In the genomic region with DNA sequence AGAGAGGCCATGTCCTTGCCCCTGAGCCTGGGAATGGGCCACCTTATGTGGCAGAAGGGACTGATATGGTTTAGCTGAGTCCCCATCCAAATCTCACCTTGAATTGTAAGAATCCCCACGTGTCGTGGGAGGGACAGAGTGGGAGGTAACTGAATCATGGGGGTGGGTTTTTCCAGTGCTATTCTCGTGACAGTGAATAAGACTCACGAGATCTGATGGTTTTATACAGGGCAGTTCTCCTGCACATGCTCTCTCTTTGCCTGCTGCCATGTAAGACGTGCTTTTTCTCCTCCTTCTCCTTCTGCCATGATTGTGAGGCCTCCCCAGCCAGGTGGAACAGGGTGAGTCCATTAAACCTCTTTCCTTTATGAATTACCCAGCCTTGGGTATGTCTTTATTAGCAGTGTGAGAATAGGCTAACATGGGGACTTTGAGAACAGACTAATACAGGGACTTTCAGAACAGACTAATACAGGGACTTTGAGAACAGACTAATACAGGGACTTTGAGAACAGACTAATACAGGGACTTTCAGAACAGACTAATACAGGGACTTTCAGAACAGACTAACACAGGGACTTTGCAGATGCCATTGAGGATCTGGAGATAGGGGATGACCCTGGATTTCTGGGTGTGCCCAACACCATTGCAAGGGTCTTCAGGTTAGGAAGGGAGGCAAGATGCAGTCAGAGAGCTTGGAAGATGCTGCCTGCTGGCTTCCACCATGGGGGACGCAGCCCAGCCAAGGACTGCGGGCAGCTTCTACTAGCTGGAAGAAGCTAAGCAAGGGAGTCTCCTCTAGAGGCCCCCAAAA, we compare ENCODE assay signal across 10 cellular contexts.
DNase-seq lines count a peak whose midpoint lies in the region; ATAC-seq, FAIRE-seq and TF ChIP-seq lines count a peak whose summit lies in the region.
"Had no signal": no experiment of that assay in that cellular context is flagged by ENCODE, and none has a peak within 500 bp of the region (broad histone marks: within the 10 kb centered on the region; RNA-seq: fewer than 3 reads in every experiment).

No MANE protein-coding gene starts in this region.

- peaks cover 7% of the 10 kb centered on the region for H3K36me3 ChIP-seq in bronchial epithelial cell (ENCODE audit: control insufficient read depth, insufficient read depth, low read length)
- peaks cover 0 to 8% (median 0%) of the 10 kb centered on the region in 3 experiments for H3K36me3 ChIP-seq in naive thymus-derived CD4-positive, alpha-beta T cell (ENCODE audit: control insufficient read depth in 2 of 3, insufficient read depth in 3 of 3, low read length in 3 of 3)

- peaks cover 0 to 4% (median 0%) of the 10 kb centered on the region in 7 donors for H3K4me1 Mint-ChIP-seq in naive thymus-derived CD4-positive, alpha-beta T cell

- H3K36me3 Mint-ChIP-seq in naive thymus-derived CD4-positive, alpha-beta T cell = peaks cover 0 to 30% (median 4%) of the 10 kb centered on the region in 5 donors

- no peak for TF ChIP-seq CTCF in bronchial epithelial cell (IDR thresholded peaks at IDR 0.05; ENCODE audit: insufficient read depth, low read length, severe bottlenecking)

- DNase-seq in bronchial epithelial cell (ENCODE audit: low read depth) (no peak), Right ventricle myocardium inferior (ENCODE audit: missing footprints) (no peak), T-helper 9 cell (no peak)
- DNase-seq in naive thymus-derived CD4-positive, alpha-beta T cell = no peak
- DNase-seq: body of pancreas, Caco-2 had no signal

- peak; percentile 82 for FAIRE-seq in bronchial epithelial cell (lab: Jason Lieb, UNC)

- ATAC-seq in GM18511 (IDR thresholded peaks at IDR 0.05; ENCODE audit: unreplicated experiment) (peak; percentile 86), GM19397 (IDR thresholded peaks at IDR 0.05; ENCODE audit: unreplicated experiment) (peak; percentile 60), HG03039 (IDR thresholded peaks at IDR 0.05; ENCODE audit: unreplicated experiment) (peak; percentile 78), Right ventricle myocardium inferior (no peak)
- ATAC-seq in naive thymus-derived CD4-positive, alpha-beta T cell = no peak
- ATAC-seq: body of pancreas had no signal

- H3K27me3 ChIP-seq in bronchial epithelial cell (ENCODE audit: control insufficient read depth, insufficient read depth, low read length) = no peaks in the 10 kb centered on the region
- H3K27me3 ChIP-seq in naive thymus-derived CD4-positive, alpha-beta T cell (ENCODE audit: control insufficient read depth in 2 of 2, insufficient read depth in 2 of 2, low read length in 2 of 2) = no peaks in the 10 kb centered on the region
- H3K27me3 ChIP-seq: body of pancreas had no signal

- H3K27me3 Mint-ChIP-seq in naive thymus-derived CD4-positive, alpha-beta T cell = no peaks in the 10 kb centered on the region

- H3K9me3 Mint-ChIP-seq in naive thymus-derived CD4-positive, alpha-beta T cell = no peaks in the 10 kb centered on the region

- H3K9me3 ChIP-seq in naive thymus-derived CD4-positive, alpha-beta T cell (ENCODE audit: control insufficient read depth in 2 of 3, low read length in 3 of 3) = no peaks in the 10 kb centered on the region
- H3K9me3 ChIP-seq: body of pancreas, Caco-2 had no signal

- no peak overlapping the region for H3K4me3 Mint-ChIP-seq in naive thymus-derived CD4-positive, alpha-beta T cell

- CTCF ChIA-PET in naive thymus-derived CD4-positive, alpha-beta T cell (lab: Charles Lee) = no interaction called here

- peak overlapping the region in 1 of 9 donors; percentile 51 for H3K27ac Mint-ChIP-seq in naive thymus-derived CD4-positive, alpha-beta T cell

- POLR2A ChIA-PET in naive thymus-derived CD4-positive, alpha-beta T cell (lab: Charles Lee) = no interaction called here

- H3K4me3 ChIP-seq in bronchial epithelial cell (ENCODE audit: low read depth, low read length) = no peak overlapping the region
- no peak overlapping the region for H3K4me3 ChIP-seq in naive thymus-derived CD4-positive, alpha-beta T cell (ENCODE audit: low read length)
- H3K4me3 ChIP-seq: body of pancreas, SK-N-MC had no signal

- intact Hi-C loops in Right ventricle myocardium inferior (cut with DNase I) = no loop called here
- intact Hi-C loops in naive thymus-derived CD4-positive, alpha-beta T cell (cut with micrococcal nuclease) = no loop called here

- no peaks in the 10 kb centered on the region for H3K4me1 ChIP-seq in naive thymus-derived CD4-positive, alpha-beta T cell (ENCODE audit: control insufficient read depth in 2 of 2, insufficient read depth in 2 of 2, low read length in 2 of 2)
- H3K4me1 ChIP-seq: body of pancreas, Caco-2 had no signal

- H3K27ac ChIP-seq in naive thymus-derived CD4-positive, alpha-beta T cell (ENCODE audit: low read depth, low read length) = no peak overlapping the region
- H3K27ac ChIP-seq: body of pancreas, SK-N-MC had no signal

Comparison
In these comparisons a context has a peak if more than half of its experiments do, and no peak if none do; other contexts are left out.
1. ATAC-seq: peak in GM18511 (single experiment), GM19397 (single experiment) and HG03039 (single experiment); none in Right ventricle myocardium inferior (single experiment) and naive thymus-derived CD4-positive, alpha-beta T cell (single experiment).